In genomic region chr1:146376309-146376707, GRCh38 we compare ENCODE assay signal across 8 cellular contexts.
A peak's percentile ranks its signal among the peaks of the same experiment; 100 is the strongest.
DNase-seq lines count a peak whose midpoint lies in the region; ATAC-seq and TF ChIP-seq lines count a peak whose summit lies in the region.
"Not testable (repeated sequence)": the region's sequence is repeated elsewhere in the genome, so short reads cannot be mapped to it uniquely, and the experiment has no call there.

No MANE protein-coding gene starts in this region.

- peak; percentile 12 for TF ChIP-seq POLR2A in ovary (IDR thresholded peaks at IDR 0.05)
- not testable (repeated sequence) for TF ChIP-seq POLR2A in stomach (IDR thresholded peaks at IDR 0.05)

- H3K4me1 Mint-ChIP-seq in T-helper 2 cell treated with Interferon-gamma antibody and Interleukin-4, amounts not matched to agents 5 μg/mL and 100 μg/mL, for 36 hours (ENCODE audit: low read depth) = peaks cover 12% of the 10 kb centered on the region
- H3K4me1 Mint-ChIP-seq in activated naive CD8-positive, alpha-beta T cell treated with anti-CD3 and anti-CD28 coated beads, Interleukin-2, amount 10 ng/mL, durations not matched to agents 7 days and 5 days = peaks cover 21% of the 10 kb centered on the region

- peak overlapping the region; percentile 34 for H3K4me3 ChIP-seq in ovary
- peak overlapping the region; percentile 15 to 35 (median 33) for H3K4me3 ChIP-seq in stomach

- 0 to 1% (median 1%) methylated on average over 13 to 27 of the region's 27 CpGs for WGBS in ovary, 3 donors
- WGBS in stomach, 5 donors = 0 to 1% (median 1%) methylated on average over 13 to 25 of the region's 27 CpGs

- peak; percentile 78 for ATAC-seq in HG02798 (IDR thresholded peaks at IDR 0.05; ENCODE audit: poor library complexity, unreplicated experiment)
- peak; percentile 53 for ATAC-seq in activated naive CD8-positive, alpha-beta T cell treated with anti-CD3 and anti-CD28 coated beads, Interleukin-2, amount 10 ng/mL, durations not matched to agents 7 days and 5 days (ENCODE audit: low read depth)

- not testable (repeated sequence) for TF ChIP-seq EP300 in ovary (IDR thresholded peaks at IDR 0.05); stomach (IDR thresholded peaks at IDR 0.05)

- peak overlapping the region in 1 of 2 donors; percentile 89 for H3K27ac ChIP-seq in ovary
- peak overlapping the region; percentile 81 to 94 (median 91) for H3K27ac ChIP-seq in stomach

- H3K36me3 ChIP-seq in ovary, stomach: not testable (repeated sequence)

- H3K27me3 ChIP-seq in ovary, stomach: not testable (repeated sequence)

- not testable (repeated sequence) for TF ChIP-seq CTCF in ovary (IDR thresholded peaks at IDR 0.05); stomach (IDR thresholded peaks at IDR 0.05)

- intact Hi-C loops in head of caudate nucleus (cut with DNase I); ovary (cut with DNase I); stomach (cut with DNase I; ENCODE audit: low total_unique reads): not testable (repeated sequence)

- POLR2A ChIA-PET in activated naive CD8-positive, alpha-beta T cell treated with anti-CD3 and anti-CD28 coated beads, Interleukin-2, amount 10 ng/mL, durations not matched to agents 7 days and 5 days (lab: Charles Lee) = interaction anchor here (0.6 to 3.9 kb wide), 5 partner anchors 11 to 911 kb away, joined by 3 to 47 read pairs (median 4); no protein-coding TSS in a partner anchor

- H3K4me3 Mint-ChIP-seq in T-helper 2 cell treated with Interferon-gamma antibody and Interleukin-4, amounts not matched to agents 5 μg/mL and 100 μg/mL, for 36 hours = peak overlapping the region; percentile 86
- peak overlapping the region; percentile 82 for H3K4me3 Mint-ChIP-seq in activated naive CD8-positive, alpha-beta T cell treated with anti-CD3 and anti-CD28 coated beads, Interleukin-2, amount 10 ng/mL, durations not matched to agents 7 days and 5 days

- peak overlapping the region; percentile 99 for H3K27ac Mint-ChIP-seq in T-helper 2 cell treated with Interferon-gamma antibody and Interleukin-4, amounts not matched to agents 5 μg/mL and 100 μg/mL, for 36 hours
- H3K27ac Mint-ChIP-seq in activated naive CD8-positive, alpha-beta T cell treated with anti-CD3 and anti-CD28 coated beads, Interleukin-2, amount 10 ng/mL, durations not matched to agents 7 days and 5 days = peak overlapping the region; percentile 97

- not testable (repeated sequence) for H3K9me3 ChIP-seq in ovary, stomach

- not testable (repeated sequence) for H3K9me3 Mint-ChIP-seq in T-helper 2 cell treated with Interferon-gamma antibody and Interleukin-4, amounts not matched to agents 5 μg/mL and 100 μg/mL, for 36 hours; activated naive CD8-positive, alpha-beta T cell treated with anti-CD3 and anti-CD28 coated beads, Interleukin-2, amount 10 ng/mL, durations not matched to agents 7 days and 5 days

- DNase-seq in GF-D8 (lab: John Stamatoyannopoulos, UW) (peak; percentile 35), NCI-H1930 (lab: John Stamatoyannopoulos, UW) (peak; percentile 44 to 47), head of caudate nucleus (peak; percentile 84 to 98 (median 94)), ovary (peak; percentile 85 to 90 (median 88)), stomach (peak; percentile 89)
- peak; percentile 88 for DNase-seq in T-helper 2 cell treated with Interferon-gamma antibody and Interleukin-4, amounts not matched to agents 5 μg/mL and 100 μg/mL, for 36 hours (ENCODE audit: low spot score)
- peak; percentile 77 for DNase-seq in activated naive CD8-positive, alpha-beta T cell treated with anti-CD3 and anti-CD28 coated beads, Interleukin-2, amount 10 ng/mL, durations not matched to agents 7 days and 5 days

- H3K4me1 ChIP-seq in ovary (ENCODE audit: insufficient read depth); stomach: not testable (repeated sequence)

- not testable (repeated sequence) for H3K36me3 Mint-ChIP-seq in T-helper 2 cell treated with Interferon-gamma antibody and Interleukin-4, amounts not matched to agents 5 μg/mL and 100 μg/mL, for 36 hours (ENCODE audit: low read depth); activated naive CD8-positive, alpha-beta T cell treated with anti-CD3 and anti-CD28 coated beads, Interleukin-2, amount 10 ng/mL, durations not matched to agents 7 days and 5 days

- not testable (repeated sequence) for H3K27me3 Mint-ChIP-seq in T-helper 2 cell treated with Interferon-gamma antibody and Interleukin-4, amounts not matched to agents 5 μg/mL and 100 μg/mL, for 36 hours (ENCODE audit: low read depth); activated naive CD8-positive, alpha-beta T cell treated with anti-CD3 and anti-CD28 coated beads, Interleukin-2, amount 10 ng/mL, durations not matched to agents 7 days and 5 days

Comparison
In these comparisons a context has a peak if more than half of its experiments do, and no peak if none do; other contexts are left out.
1. DNase-seq: peak in every context shown above with its lines; median percentile 94 in head of caudate nucleus; 89 in stomach; 88 in T-helper 2 cell treated with Interferon-gamma antibody and Interleukin-4, amounts not matched to agents 5 μg/mL and 100 μg/mL, for 36 hours; 88 in ovary; 77 in activated naive CD8-positive, alpha-beta T cell treated with anti-CD3 and anti-CD28 coated beads, Interleukin-2, amount 10 ng/mL, durations not matched to agents 7 days and 5 days; 46 in NCI-H1930; 35 in GF-D8.